Comparison of ENCODE assay signal across 8 cellular contexts in genomic region chr16:87636050-87636684, GRCh38. TPM values are rescaled to one million over a fixed set of nuclear protein-coding genes. Genes with fewer than 3 reads are reported as not detected.
DNase-seq lines count a peak whose midpoint lies in the region; ATAC-seq and TF ChIP-seq lines count a peak whose summit lies in the region.

No MANE protein-coding gene starts in this region.

- H3K4me3 ChIP-seq in KMS-11 (IDR thresholded peaks at IDR 0.05; ENCODE audit: insufficient read depth, low read depth, low read length) (no peak overlapping the region), fibroblast of mammary gland (ENCODE audit: control insufficient read depth, low read depth, low read length) (no peak overlapping the region), neural progenitor cell (peak overlapping the region; percentile 19), stomach smooth muscle (ENCODE audit: low read length in 2 of 2) (peak overlapping the region; percentile 49 to 55)

- peak overlapping the region; percentile 57 for H3K4me2 ChIP-seq in KMS-11
- peak overlapping the region; percentile 67 for H3K4me2 ChIP-seq in neural progenitor cell

- no peaks in the 10 kb centered on the region for H3K9me3 ChIP-seq in neural progenitor cell (ENCODE audit: low read depth)
- H3K9me3 ChIP-seq in stomach smooth muscle (ENCODE audit: control insufficient read depth in 2 of 2, low read length in 2 of 2) = peaks cover 3% of the 10 kb centered on the region in 2 donors

- peak overlapping the region; percentile 90 for H2AFZ ChIP-seq in KMS-11 (ENCODE audit: low read depth)
- no peak overlapping the region for H2AFZ ChIP-seq in neural progenitor cell (replicated peaks)

- H3K36me3 Mint-ChIP-seq in neural progenitor cell = no peaks in the 10 kb centered on the region

- H4K20me1 ChIP-seq in KMS-11 (ENCODE audit: insufficient read depth) (no peaks in the 10 kb centered on the region), neural progenitor cell (ENCODE audit: low read depth) (peaks cover 20% of the 10 kb centered on the region)

- H3K27me3 Mint-ChIP-seq in neural progenitor cell (ENCODE audit: insufficient read depth, low read depth) = peaks cover 17% of the 10 kb centered on the region

- H3K79me2 ChIP-seq in KMS-11 (ENCODE audit: insufficient read depth, low read depth) (no peaks in the 10 kb centered on the region), neural progenitor cell (ENCODE audit: low read depth) (no peaks in the 10 kb centered on the region)

- H3K9ac ChIP-seq in KMS-11 (no peak overlapping the region; the same call in 1 of the 2 replicates), neural progenitor cell (no peak overlapping the region), stomach smooth muscle (ENCODE audit: low read length in 2 of 2) (peak overlapping the region in 1 of 2 donors; percentile 5)

- peak overlapping the region; percentile 33 for H3K4me3 Mint-ChIP-seq in neural progenitor cell

- no peaks in the 10 kb centered on the region for H3F3A ChIP-seq in neural progenitor cell (ENCODE audit: low read depth)

- ATAC-seq in HG02678 (IDR thresholded peaks at IDR 0.05; ENCODE audit: unreplicated experiment) = no peak

- H3K27ac ChIP-seq in KMS-11 = no peak overlapping the region
- H3K27ac ChIP-seq in neural progenitor cell = no peak overlapping the region
- no peak overlapping the region for H3K27ac ChIP-seq in stomach smooth muscle (ENCODE audit: low read length)

- H3K27me3 ChIP-seq in KMS-11 (ENCODE audit: insufficient read depth, low read depth) (peaks cover 78% of the 10 kb centered on the region), neural progenitor cell (peaks cover 11% of the 10 kb centered on the region), stomach smooth muscle (ENCODE audit: control insufficient read depth in 1 of 2, insufficient read depth in 2 of 2, low read length in 2 of 2) (peaks cover 7 to 12% of the 10 kb centered on the region in 2 donors)

- H3K4me1 Mint-ChIP-seq in neural progenitor cell = peaks cover 13% of the 10 kb centered on the region

- H3K36me3 ChIP-seq in KMS-11 (ENCODE audit: insufficient read depth) (no peaks in the 10 kb centered on the region), neural progenitor cell (no peaks in the 10 kb centered on the region), stomach smooth muscle (ENCODE audit: control insufficient read depth in 2 of 2, insufficient read depth in 2 of 2, low read length in 2 of 2) (no peaks in the 10 kb centered on the region)

- H3K9me3 Mint-ChIP-seq in neural progenitor cell = peaks cover 10% of the 10 kb centered on the region

- TF ChIP-seq CTCF in KMS-11 (conservative IDR thresholded peaks at IDR 0.05; ENCODE audit: low read depth, low read length) = peak; percentile 52
- TF ChIP-seq CTCF in fibroblast of mammary gland (conservative IDR thresholded peaks at IDR 0.05; ENCODE audit: control insufficient read depth, insufficient read depth, low read depth, low read length) = peak; percentile 76
- TF ChIP-seq CTCF in neural progenitor cell (IDR thresholded peaks at IDR 0.05) = peak; percentile 74

- H3K27ac Mint-ChIP-seq in neural progenitor cell = no peak overlapping the region

- DNase-seq in DMS53 (lab: John Stamatoyannopoulos, UW) = peak; percentile 84
- DNase-seq in RPMI8226 = peak; percentile 78
- peak; percentile 69 for DNase-seq in activated T-helper 1 cell treated with Interleukin-2 at 50 U/mL for 16 hours (ENCODE audit: low read depth)
- peak; percentile 78 for DNase-seq in fibroblast of mammary gland (ENCODE audit: low read depth)
- DNase-seq in neural progenitor cell (ENCODE audit: low spot score) = peak; percentile 89

- H3K4me1 ChIP-seq in KMS-11 (ENCODE audit: low read depth, poor library complexity, severe bottlenecking) = no peaks in the 10 kb centered on the region
- H3K4me1 ChIP-seq in neural progenitor cell = no peaks in the 10 kb centered on the region
- peaks cover 13% of the 10 kb centered on the region for H3K4me1 ChIP-seq in stomach smooth muscle (ENCODE audit: control insufficient read depth, insufficient read depth, low read length)

RNA-seq across cellular contexts. Expression of gene JPH3, which starts 33.9 kb away (rescaled TPM):
- total RNA-seq in neural progenitor cell (ENCODE audit: low replicate concordance) = 7.1 and 19.4 TPM in 2 replicates

Comparison
In these comparisons a context has a peak if more than half of its experiments do, and no peak if none do; other contexts are left out.
1. H3K4me3 ChIP-seq: peak in neural progenitor cell (single experiment) and stomach smooth muscle (2 of 2); none in KMS-11 (single experiment) and fibroblast of mammary gland (single experiment).
2. Peak in every context shown above with its lines, with median percentiles within 50 percentile points of each other: DNase-seq and CTCF ChIP-seq.